16 cellular contexts compared by ENCODE assay signal in the genomic region with DNA sequence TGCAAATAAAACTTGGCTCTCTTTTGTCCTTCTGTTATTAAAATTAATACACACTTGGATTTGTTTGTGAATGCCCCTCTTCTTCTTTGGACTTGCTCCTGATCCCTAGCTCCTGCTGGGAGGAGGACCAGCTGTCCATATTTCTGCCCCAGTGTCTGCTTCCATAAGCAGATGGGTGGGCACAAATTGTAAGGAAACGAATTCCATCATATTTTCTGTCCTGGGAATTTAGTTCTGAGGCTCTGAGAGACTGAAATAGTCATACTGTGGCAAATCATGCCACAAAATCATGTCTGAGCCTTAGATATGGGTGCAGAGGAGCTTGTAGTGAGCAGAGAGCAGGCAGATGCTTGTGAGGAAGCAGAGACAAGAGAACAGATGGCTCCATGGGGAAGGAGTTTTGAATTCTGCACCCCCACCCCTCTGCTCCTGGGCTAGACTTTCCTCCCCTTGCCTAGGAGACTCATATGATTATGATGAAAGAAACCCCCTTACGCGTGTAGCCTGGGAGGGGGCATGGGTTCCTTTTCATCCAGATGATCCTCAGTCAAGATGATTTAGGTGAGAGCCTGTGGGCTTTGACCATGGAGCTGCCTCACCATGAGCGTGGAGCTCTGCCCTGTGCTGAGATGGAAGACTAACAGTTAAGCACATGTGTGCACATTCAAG. TPM values are rescaled to one million over a fixed set of nuclear protein-coding genes. Genes with fewer than 3 reads are reported as not detected.
DNase-seq lines count a peak whose midpoint lies in the region; ATAC-seq and TF ChIP-seq lines count a peak whose summit lies in the region.
"Had no signal": no experiment of that assay in that cellular context is flagged by ENCODE, and none has a peak within 500 bp of the region (broad histone marks: within the 10 kb centered on the region; RNA-seq: fewer than 3 reads in every experiment).

No MANE protein-coding gene starts in this region.

- no peak overlapping the region for H3K4me3 ChIP-seq in MM.1S (ENCODE audit: low read length)
- H3K4me3 ChIP-seq in spleen: no peak overlapping the region
- H3K4me3 ChIP-seq: Peyer's patch, SK-N-MC had no signal

- H2AFZ ChIP-seq in MM.1S (ENCODE audit: low read length): no peak overlapping the region

- DNase-seq in NCI-H748 (lab: John Stamatoyannopoulos, UW; ENCODE audit: unreplicated experiment) (peak; percentile 32), NCI-H748 treated with DMSO at 0.1 percent for 48 hours (lab: John Stamatoyannopoulos, UW) (no peak), NCI-H69 (lab: John Stamatoyannopoulos, UW) (peak; percentile 93), cerebellum (ENCODE audit: low spot score) (peak; percentile 62), MM.1S (no peak), spleen (no peak)
- DNase-seq: HFFc6, NCI-H1048, NCI-H187 treated with DMSO at 0.1 percent for 48 hours, Peyer's patch had no signal

- H3K4me1 ChIP-seq in MM.1S (ENCODE audit: low read length): no peaks in the 10 kb centered on the region
- no peaks in the 10 kb centered on the region for H3K4me1 ChIP-seq in spleen
- H3K4me1 ChIP-seq: Peyer's patch had no signal

- no peaks in the 10 kb centered on the region for H3F3A ChIP-seq in MM.1S (ENCODE audit: insufficient read depth, low read length)

- H3K4me2 ChIP-seq in MM.1S (ENCODE audit: low read depth, low read length): no peak overlapping the region
- H3K4me2 ChIP-seq: KMS-11 had no signal

- intact Hi-C loops in spleen (cut with DNase I; ENCODE audit: low total_unique reads): no loop called here

- no peaks in the 10 kb centered on the region for H3K79me2 ChIP-seq in MM.1S (ENCODE audit: low read length)

- no peaks in the 10 kb centered on the region for H3K9me3 ChIP-seq in MM.1S (replicated peaks; ENCODE audit: insufficient read depth, low read length)
- H3K9me3 ChIP-seq in spleen: no peaks in the 10 kb centered on the region
- H3K9me3 ChIP-seq: Peyer's patch had no signal

- no peak for TF ChIP-seq POLR2A in spleen (IDR thresholded peaks at IDR 0.05)

- TF ChIP-seq CTCF in MM.1S (IDR thresholded peaks at IDR 0.05; ENCODE audit: low read length) (no peak), spleen (IDR thresholded peaks at IDR 0.05 in 8 of 11, conservative IDR thresholded peaks at IDR 0.05 in 3 of 11) (no peak)

- 69 to 78% (median 75%) methylated on average over 4 of the region's 4 CpGs for WGBS in spleen, 5 donors

- no peaks in the 10 kb centered on the region for H4K20me1 ChIP-seq in MM.1S (ENCODE audit: insufficient read depth, low read length)

- H3K27ac ChIP-seq in MM.1S (ENCODE audit: low read length) (no peak overlapping the region), spleen (no peak overlapping the region)
- H3K27ac ChIP-seq: KMS-11, Peyer's patch, SK-N-MC had no signal

- no peaks in the 10 kb centered on the region for H3K36me3 ChIP-seq in MM.1S (replicated peaks; ENCODE audit: insufficient read depth, low read length)
- H3K36me3 ChIP-seq in spleen: no peaks in the 10 kb centered on the region
- H3K36me3 ChIP-seq: Peyer's patch had no signal

- no peaks in the 10 kb centered on the region for H3K27me3 ChIP-seq in MM.1S (replicated peaks; ENCODE audit: insufficient read depth, low read length)
- H3K27me3 ChIP-seq in spleen (replicated peaks in 1 of 7): peaks cover 0 to 88% (median 6%) of the 10 kb centered on the region in 7 donors
- H3K27me3 ChIP-seq: Peyer's patch had no signal

- no peak for ATAC-seq in GM19351 (IDR thresholded peaks at IDR 0.05; ENCODE audit: unreplicated experiment)
- ATAC-seq: HepG2, Right ventricle myocardium inferior had no signal

- H3K9me2 ChIP-seq in MM.1S (replicated peaks; ENCODE audit: insufficient read depth, low read length): no peaks in the 10 kb centered on the region

- H3K9ac ChIP-seq in MM.1S (ENCODE audit: low read length): no peak overlapping the region
- H3K9ac ChIP-seq: KMS-11 had no signal

RNA-seq across cellular contexts. Expression of gene SV2B, which starts 50.6 kb away (rescaled TPM):
- 51.8 TPM for total RNA-seq in cerebellum
- under 1 TPM; 0.07 to 0.97 (median 0.46) TPM for total RNA-seq in spleen
- 1 to 10 TPM in 1 of 3 donors, under 1 TPM in 2; 0.26 to 1.2 (median 0.50) TPM for polyA plus RNA-seq in spleen
- total RNA-seq: HepG2, HFFc6, M059J had no signal
- polyA plus RNA-seq: HepG2 had no signal

Comparison
In these comparisons a context has a peak if more than half of its experiments do, and no peak if none do; other contexts are left out.
1. DNase-seq: peak in NCI-H748 (single experiment), NCI-H69 (single experiment) and cerebellum (single experiment); none in NCI-H748 treated with DMSO at 0.1 percent for 48 hours (single experiment), MM.1S (single experiment) and spleen (single experiment).
2. RNA of gene SV2B, which starts 50.6 kb away (total RNA-seq): 51.8 TPM in cerebellum (single experiment); 0.07 to 0.97 TPM in spleen; every median in the first group is over 10 times any median in the second.